Comparison of ENCODE assay signal across 10 cellular contexts in genomic region chr2:95077521-95077807, GRCh38. TPM values are rescaled to one million over a fixed set of nuclear protein-coding genes. Genes with fewer than 3 reads are reported as not detected.
DNase-seq lines count a peak whose midpoint lies in the region; ATAC-seq and TF ChIP-seq lines count a peak whose summit lies in the region.
"Had no signal": no experiment of that assay in that cellular context is flagged by ENCODE, and none has a peak within 500 bp of the region (broad histone marks: within the 10 kb centered on the region; RNA-seq: fewer than 3 reads in every experiment).

No MANE protein-coding gene starts in this region.

- no peak overlapping the region for H2AFZ ChIP-seq in OCI-LY7 (ENCODE audit: low read length)

- CTCF ChIA-PET in OCI-LY7 (lab: Charles Lee; ENCODE audit: unreplicated experiment): no interaction called here

- no peaks in the 10 kb centered on the region for H3K9me2 ChIP-seq in OCI-LY7 (ENCODE audit: insufficient read depth, low read length)

- 28 to 36% (median 34%) methylated on average over 3 of the region's 3 CpGs for WGBS in adrenal gland, 4 donors

- no peak for ATAC-seq in activated T-cell treated with anti-CD3 and anti-CD28 coated beads, Interleukin-2, amount 50 U/mL, for 72 hours (replicated peaks in 1 of 2)
- no peak for ATAC-seq in stimulated activated memory B cell treated with anti-CD40 and anti-IgM and Interleukin-4, amounts not matched to agents 10 μg/mL and 1 μg/mL and 100 μg/mL, for 72 hours

- H3K4me1 ChIP-seq in OCI-LY7 (ENCODE audit: insufficient read depth, low read length, poor library complexity, severe bottlenecking): peaks cover 16% of the 10 kb centered on the region
- H3K4me1 ChIP-seq in adrenal gland (replicated peaks in 1 of 2): peaks cover 0 to 6% of the 10 kb centered on the region in 2 donors

- H3K79me2 ChIP-seq in OCI-LY7 (ENCODE audit: insufficient read depth, low read depth, low read length): no peaks in the 10 kb centered on the region

- DNase-seq in activated T-cell treated with anti-CD3 and anti-CD28 coated beads, Interleukin-2, amount 50 U/mL, for 72 hours: no peak
- DNase-seq in activated T-cell treated with anti-CD3 and anti-CD28 coated beads for 4 hours: no peak
- DNase-seq in OCI-LY7 (ENCODE audit: low spot score): peak; percentile 9
- no peak for DNase-seq in endothelial cell (ENCODE audit: low spot score)
- no peak for DNase-seq in islet precursor cell
- no peak for DNase-seq in H4 (ENCODE audit: low spot score)
- DNase-seq in adrenal gland: no peak

- no TSS peak for BruUV-seq in OCI-LY7 (replicated peaks; lab: Mats Ljungman, UMichigan)

- H3K27ac Mint-ChIP-seq in activated T-cell treated with anti-CD3 and anti-CD28 coated beads, Interleukin-2, amount 50 U/mL, for 72 hours: no peak overlapping the region
- no peak overlapping the region for H3K27ac Mint-ChIP-seq in endothelial cell (ENCODE audit: unreplicated experiment)
- no peak overlapping the region for H3K27ac Mint-ChIP-seq in stimulated activated memory B cell treated with anti-CD40 and anti-IgM and Interleukin-4, amounts not matched to agents 10 μg/mL and 1 μg/mL and 100 μg/mL, for 72 hours

- H3K9me3 Mint-ChIP-seq in activated T-cell treated with anti-CD3 and anti-CD28 coated beads, Interleukin-2, amount 50 U/mL, for 72 hours: no peaks in the 10 kb centered on the region
- no peaks in the 10 kb centered on the region for H3K9me3 Mint-ChIP-seq in endothelial cell (ENCODE audit: unreplicated experiment)
- no peaks in the 10 kb centered on the region for H3K9me3 Mint-ChIP-seq in stimulated activated memory B cell treated with anti-CD40 and anti-IgM and Interleukin-4, amounts not matched to agents 10 μg/mL and 1 μg/mL and 100 μg/mL, for 72 hours

- no peak overlapping the region for H3K4me2 ChIP-seq in OCI-LY7 (ENCODE audit: low read length)

- intact Hi-C loops in OCI-LY7 (cut with micrococcal nuclease; ENCODE audit: unreplicated experiment) (loop anchor here (2.0 to 5.0 kb wide), 2 partner anchors 40 to 129 kb away; partner anchors contain the start of gene ZNF892), adrenal gland (cut with DNase I) (no loop called here)

- peaks cover 0 to 3% of the 10 kb centered on the region in 2 donors for H3K36me3 Mint-ChIP-seq in activated T-cell treated with anti-CD3 and anti-CD28 coated beads, Interleukin-2, amount 50 U/mL, for 72 hours (ENCODE audit: insufficient read depth in 2 of 2)
- H3K36me3 Mint-ChIP-seq in endothelial cell (ENCODE audit: low read depth, unreplicated experiment): no peaks in the 10 kb centered on the region
- no peaks in the 10 kb centered on the region for H3K36me3 Mint-ChIP-seq in stimulated activated memory B cell treated with anti-CD40 and anti-IgM and Interleukin-4, amounts not matched to agents 10 μg/mL and 1 μg/mL and 100 μg/mL, for 72 hours

- H3K4me1 Mint-ChIP-seq in activated T-cell treated with anti-CD3 and anti-CD28 coated beads, Interleukin-2, amount 50 U/mL, for 72 hours (ENCODE audit: low read depth): peaks cover 72% of the 10 kb centered on the region
- H3K4me1 Mint-ChIP-seq in endothelial cell (ENCODE audit: unreplicated experiment): no peaks in the 10 kb centered on the region
- H3K4me1 Mint-ChIP-seq in stimulated activated memory B cell treated with anti-CD40 and anti-IgM and Interleukin-4, amounts not matched to agents 10 μg/mL and 1 μg/mL and 100 μg/mL, for 72 hours: peaks cover 24% of the 10 kb centered on the region

- H3K4me3 ChIP-seq in OCI-LY7 (ENCODE audit: low read depth, low read length, poor library complexity, severe bottlenecking) (no peak overlapping the region), adrenal gland (no peak overlapping the region)

- no peaks in the 10 kb centered on the region for H3K36me3 ChIP-seq in OCI-LY7 (ENCODE audit: insufficient read depth, low read length)
- H3K36me3 ChIP-seq in adrenal gland (replicated peaks in 1 of 2): no peaks in the 10 kb centered on the region
- H3K36me3 ChIP-seq: thoracic aorta had no signal

- TF ChIP-seq CTCF in OCI-LY7 (conservative IDR thresholded peaks at IDR 0.05; ENCODE audit: low read length): no peak
- TF ChIP-seq CTCF in endothelial cell (IDR thresholded peaks at IDR 0.05; ENCODE audit: unreplicated experiment): no peak
- TF ChIP-seq CTCF in adrenal gland (IDR thresholded peaks at IDR 0.05): no peak

- H3K9me3 ChIP-seq in OCI-LY7 (ENCODE audit: low read length) (no peaks in the 10 kb centered on the region), adrenal gland (replicated peaks in 1 of 3) (no peaks in the 10 kb centered on the region)
- H3K9me3 ChIP-seq: thoracic aorta had no signal

- POLR2A ChIA-PET in OCI-LY7 (lab: Charles Lee): no interaction called here

- H3K27me3 ChIP-seq in adrenal gland: peaks cover 21% of the 10 kb centered on the region

- H3K4me3 Mint-ChIP-seq in activated T-cell treated with anti-CD3 and anti-CD28 coated beads, Interleukin-2, amount 50 U/mL, for 72 hours: peak overlapping the region; percentile 86 to 89
- peak overlapping the region; percentile 52 for H3K4me3 Mint-ChIP-seq in endothelial cell (ENCODE audit: unreplicated experiment)
- H3K4me3 Mint-ChIP-seq in stimulated activated memory B cell treated with anti-CD40 and anti-IgM and Interleukin-4, amounts not matched to agents 10 μg/mL and 1 μg/mL and 100 μg/mL, for 72 hours: peak overlapping the region; percentile 66

- H3K27ac ChIP-seq in OCI-LY7 (ENCODE audit: low read depth, low read length, poor library complexity, severe bottlenecking): no peak overlapping the region
- H3K27ac ChIP-seq in adrenal gland: no peak overlapping the region
- H3K27ac ChIP-seq: thoracic aorta had no signal

- no peaks in the 10 kb centered on the region for H4K20me1 ChIP-seq in OCI-LY7 (ENCODE audit: insufficient read depth, low read length)

- no peak for TF ChIP-seq POLR2A in adrenal gland (IDR thresholded peaks at IDR 0.05)

- H3K27me3 Mint-ChIP-seq in activated T-cell treated with anti-CD3 and anti-CD28 coated beads, Interleukin-2, amount 50 U/mL, for 72 hours (ENCODE audit: low read depth): no peaks in the 10 kb centered on the region
- peaks cover 10% of the 10 kb centered on the region for H3K27me3 Mint-ChIP-seq in endothelial cell (ENCODE audit: unreplicated experiment)
- peaks cover 33% of the 10 kb centered on the region for H3K27me3 Mint-ChIP-seq in stimulated activated memory B cell treated with anti-CD40 and anti-IgM and Interleukin-4, amounts not matched to agents 10 μg/mL and 1 μg/mL and 100 μg/mL, for 72 hours

RNA-seq across cellular contexts. Expression of gene MRPS5, which starts 44.1 kb away (rescaled TPM):
- 10 to 100 TPM; 65.4 to 82.0 TPM for total RNA-seq in activated T-cell treated with anti-CD3 and anti-CD28 coated beads, Interleukin-2, amount 50 U/mL, for 72 hours
- total RNA-seq in OCI-LY7 (2014; rRNA removed; shearing (Covaris generic)): 89.6 and 117 TPM in 2 replicates
- total RNA-seq in OCI-LY7 (2022) (90.2 and 100 TPM in 2 replicates), endothelial cell (ENCODE audit: unreplicated experiment) (47.5 TPM), adrenal gland (10 to 100 TPM; 41.0 to 64.3 (median 48.4) TPM)
- total RNA-seq in H4 (2014; rRNA removed; shearing (Covaris generic)): 44.5 and 55.1 TPM in 2 replicates
- 10 to 100 TPM; 72.0 to 96.7 (median 93.4) TPM for polyA plus RNA-seq in adrenal gland

RNA-seq across cellular contexts. Expression of gene MAL, which starts 52.0 kb away (rescaled TPM):
- total RNA-seq in activated T-cell treated with anti-CD3 and anti-CD28 coated beads, Interleukin-2, amount 50 U/mL, for 72 hours: 10 to 100 TPM; 92.6 to 93.8 TPM
- total RNA-seq in OCI-LY7 (2014; rRNA removed; shearing (Covaris generic)): not detected in 2 replicates
- not detected in 2 replicates for total RNA-seq in OCI-LY7 (2022)
- not detected for total RNA-seq in endothelial cell (ENCODE audit: unreplicated experiment)
- not detected in 2 replicates for total RNA-seq in H4 (2014; rRNA removed; shearing (Covaris generic))
- under 1 TPM in 4 of 8 donors, not detected in 4; 0.32 to 0.69 (median 0.55) TPM for total RNA-seq in adrenal gland
- 1 to 10 TPM; 1.1 to 4.5 (median 1.2) TPM for polyA plus RNA-seq in adrenal gland
- total RNA-seq: HT1080, thoracic aorta had no signal

Comparison
In these comparisons a context has a peak if more than half of its experiments do, and no peak if none do; other contexts are left out.
1. RNA of gene MAL, which starts 52.0 kb away (total RNA-seq): 92.6 to 93.8 TPM in activated T-cell treated with anti-CD3 and anti-CD28 coated beads, Interleukin-2, amount 50 U/mL, for 72 hours; 0.32 to 0.69 TPM in adrenal gland, not detected in endothelial cell (single experiment), not detected in OCI-LY7 and not detected in H4; every median in the first group is over 10 times any median in the second.
2. Peak in every context shown above with its lines, with median percentiles within 50 percentile points of each other: H3K4me3 Mint-ChIP-seq.